8 cellular contexts compared by ENCODE assay signal in the genomic region with DNA sequence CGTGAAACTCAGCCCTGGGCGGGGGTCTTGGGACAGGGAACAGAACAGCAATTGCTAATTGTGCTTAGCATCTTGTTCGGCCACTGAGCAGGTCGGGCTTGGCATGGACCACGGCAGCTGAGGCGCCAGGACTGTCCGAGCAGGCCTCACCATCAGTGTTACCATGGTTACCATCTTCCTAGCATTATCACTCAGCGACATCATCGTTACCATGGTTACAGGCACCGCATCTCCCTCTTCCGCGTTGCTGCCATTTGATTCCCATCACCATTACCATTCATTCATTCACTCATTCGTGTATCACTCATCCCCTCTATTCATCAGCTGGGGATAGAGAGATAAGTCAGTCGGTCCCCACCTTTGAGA.
DNase-seq lines count a peak whose midpoint lies in the region; ATAC-seq and TF ChIP-seq lines count a peak whose summit lies in the region.

No MANE protein-coding gene starts in this region.

- H3K4me3 Mint-ChIP-seq in activated CD8-positive, alpha-beta memory T cell treated with anti-CD3 and anti-CD28 coated beads, Interleukin-2, amount 10 ng/mL, durations not matched to agents 7 days and 5 days: peak overlapping the region; percentile 78
- H3K4me3 Mint-ChIP-seq in glutamatergic neuron (ENCODE audit: unreplicated experiment): peak overlapping the region; percentile 26

- ATAC-seq in activated CD8-positive, alpha-beta memory T cell treated with anti-CD3 and anti-CD28 coated beads, Interleukin-2, amount 10 ng/mL, durations not matched to agents 7 days and 5 days: no peak
- ATAC-seq in SK-N-SH treated with all-trans-retinoic acid at 6 μM for 48 hours: peak; percentile 7; the same call in 1 of the 3 replicates

- peak overlapping the region; percentile 42 for H3K27ac Mint-ChIP-seq in activated CD8-positive, alpha-beta memory T cell treated with anti-CD3 and anti-CD28 coated beads, Interleukin-2, amount 10 ng/mL, durations not matched to agents 7 days and 5 days
- no peak overlapping the region for H3K27ac Mint-ChIP-seq in glutamatergic neuron (ENCODE audit: unreplicated experiment)

- H3K9me3 Mint-ChIP-seq in activated CD8-positive, alpha-beta memory T cell treated with anti-CD3 and anti-CD28 coated beads, Interleukin-2, amount 10 ng/mL, durations not matched to agents 7 days and 5 days (ENCODE audit: low read depth): no peaks in the 10 kb centered on the region
- peaks cover 2% of the 10 kb centered on the region for H3K9me3 Mint-ChIP-seq in glutamatergic neuron (ENCODE audit: unreplicated experiment)

- CTCF ChIA-PET in activated CD8-positive, alpha-beta memory T cell treated with anti-CD3 and anti-CD28 coated beads, Interleukin-2, amount 10 ng/mL, durations not matched to agents 7 days and 5 days (lab: Charles Lee): interaction anchor here (0.9 to 3.5 kb wide), 6 partner anchors 18 to 191 kb away, joined by 3 to 29 read pairs (median 4); partner anchors contain the start of gene RALGPS1

- H3K36me3 Mint-ChIP-seq in activated CD8-positive, alpha-beta memory T cell treated with anti-CD3 and anti-CD28 coated beads, Interleukin-2, amount 10 ng/mL, durations not matched to agents 7 days and 5 days: no peaks in the 10 kb centered on the region
- peaks cover 4% of the 10 kb centered on the region for H3K36me3 Mint-ChIP-seq in glutamatergic neuron (ENCODE audit: unreplicated experiment)

- no peak for TF ChIP-seq CTCF in glutamatergic neuron (IDR thresholded peaks at IDR 0.05; ENCODE audit: partially characterized antibody, unreplicated experiment)

- no peak for DNase-seq in activated CD8-positive, alpha-beta memory T cell treated with anti-CD3 and anti-CD28 coated beads, Interleukin-2, amount 10 ng/mL, durations not matched to agents 7 days and 5 days
- no peak for DNase-seq in activated CD8-positive, alpha-beta memory T cell treated with anti-CD3 and anti-CD28 coated beads, Interleukin-2, amount 50 U/mL, for 4 hours
- DNase-seq in glutamatergic neuron (peak; percentile 40), superior temporal gyrus (ENCODE audit: extremely low spot score) (peak; percentile 69), DMS79 (lab: John Stamatoyannopoulos, UW) (no peak), GM19240 (ENCODE audit: insufficient read length, low spot score) (no peak)
- DNase-seq in stimulated activated CD4-positive, alpha-beta T cell treated with anti-CD3 and anti-CD28 coated beads, Interleukin-2, amount 100 ng/mL, for 24 hours: no peak

- peaks cover 10% of the 10 kb centered on the region for H3K27me3 Mint-ChIP-seq in activated CD8-positive, alpha-beta memory T cell treated with anti-CD3 and anti-CD28 coated beads, Interleukin-2, amount 10 ng/mL, durations not matched to agents 7 days and 5 days
- peaks cover 22% of the 10 kb centered on the region for H3K27me3 Mint-ChIP-seq in glutamatergic neuron (ENCODE audit: unreplicated experiment)

- peaks cover 39% of the 10 kb centered on the region for H3K4me1 Mint-ChIP-seq in activated CD8-positive, alpha-beta memory T cell treated with anti-CD3 and anti-CD28 coated beads, Interleukin-2, amount 10 ng/mL, durations not matched to agents 7 days and 5 days
- peaks cover 8% of the 10 kb centered on the region for H3K4me1 Mint-ChIP-seq in glutamatergic neuron (ENCODE audit: low read depth, unreplicated experiment)

TF ChIP-seq in SK-N-SH treated with all-trans-retinoic acid at 6 μM for 48 hours, 23 proteins besides CTCF, POLR2A, EP300 and RAD21:
- TF ChIP-seq OSR1 (CRISPR knock-in tag; IDR thresholded peaks at IDR 0.05) (no peak), ZC3H10 (CRISPR knock-in tag; IDR thresholded peaks at IDR 0.05) (no peak), CSDC2 (CRISPR knock-in tag; IDR thresholded peaks at IDR 0.05) (no peak), ISL1 (CRISPR knock-in tag; IDR thresholded peaks at IDR 0.05) (no peak), ZFP3 (CRISPR knock-in tag; IDR thresholded peaks at IDR 0.05) (no peak), GLIS3 (CRISPR knock-in tag; IDR thresholded peaks at IDR 0.05) (no peak), ZNF8 (CRISPR knock-in tag; IDR thresholded peaks at IDR 0.05) (no peak), CREB5 (CRISPR knock-in tag; IDR thresholded peaks at IDR 0.05; ENCODE audit: low read depth) (no peak), BACH2 (CRISPR knock-in tag; IDR thresholded peaks at IDR 0.05; ENCODE audit: borderline replicate concordance) (no peak)
- TF ChIP-seq, protein P1, sequence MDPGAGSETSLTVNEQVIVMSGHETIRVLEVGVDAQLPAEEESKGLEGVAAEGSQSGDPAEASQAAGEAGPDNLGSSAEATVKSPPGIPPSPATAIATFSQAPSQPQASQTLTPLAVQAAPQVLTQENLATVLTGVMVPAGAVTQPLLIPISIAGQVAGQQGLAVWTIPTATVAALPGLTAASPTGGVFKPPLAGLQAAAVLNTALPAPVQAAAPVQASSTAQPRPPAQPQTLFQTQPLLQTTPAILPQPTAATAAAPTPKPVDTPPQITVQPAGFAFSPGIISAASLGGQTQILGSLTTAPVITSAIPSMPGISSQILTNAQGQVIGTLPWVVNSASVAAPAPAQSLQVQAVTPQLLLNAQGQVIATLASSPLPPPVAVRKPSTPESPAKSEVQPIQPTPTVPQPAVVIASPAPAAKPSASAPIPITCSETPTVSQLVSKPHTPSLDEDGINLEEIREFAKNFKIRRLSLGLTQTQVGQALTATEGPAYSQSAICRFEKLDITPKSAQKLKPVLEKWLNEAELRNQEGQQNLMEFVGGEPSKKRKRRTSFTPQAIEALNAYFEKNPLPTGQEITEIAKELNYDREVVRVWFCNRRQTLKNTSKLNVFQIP (CRISPR knock-in tag; IDR thresholded peaks at IDR 0.05; ENCODE audit: borderline replicate concordance, low read depth): no peak
- TF ChIP-seq, protein P2, sequence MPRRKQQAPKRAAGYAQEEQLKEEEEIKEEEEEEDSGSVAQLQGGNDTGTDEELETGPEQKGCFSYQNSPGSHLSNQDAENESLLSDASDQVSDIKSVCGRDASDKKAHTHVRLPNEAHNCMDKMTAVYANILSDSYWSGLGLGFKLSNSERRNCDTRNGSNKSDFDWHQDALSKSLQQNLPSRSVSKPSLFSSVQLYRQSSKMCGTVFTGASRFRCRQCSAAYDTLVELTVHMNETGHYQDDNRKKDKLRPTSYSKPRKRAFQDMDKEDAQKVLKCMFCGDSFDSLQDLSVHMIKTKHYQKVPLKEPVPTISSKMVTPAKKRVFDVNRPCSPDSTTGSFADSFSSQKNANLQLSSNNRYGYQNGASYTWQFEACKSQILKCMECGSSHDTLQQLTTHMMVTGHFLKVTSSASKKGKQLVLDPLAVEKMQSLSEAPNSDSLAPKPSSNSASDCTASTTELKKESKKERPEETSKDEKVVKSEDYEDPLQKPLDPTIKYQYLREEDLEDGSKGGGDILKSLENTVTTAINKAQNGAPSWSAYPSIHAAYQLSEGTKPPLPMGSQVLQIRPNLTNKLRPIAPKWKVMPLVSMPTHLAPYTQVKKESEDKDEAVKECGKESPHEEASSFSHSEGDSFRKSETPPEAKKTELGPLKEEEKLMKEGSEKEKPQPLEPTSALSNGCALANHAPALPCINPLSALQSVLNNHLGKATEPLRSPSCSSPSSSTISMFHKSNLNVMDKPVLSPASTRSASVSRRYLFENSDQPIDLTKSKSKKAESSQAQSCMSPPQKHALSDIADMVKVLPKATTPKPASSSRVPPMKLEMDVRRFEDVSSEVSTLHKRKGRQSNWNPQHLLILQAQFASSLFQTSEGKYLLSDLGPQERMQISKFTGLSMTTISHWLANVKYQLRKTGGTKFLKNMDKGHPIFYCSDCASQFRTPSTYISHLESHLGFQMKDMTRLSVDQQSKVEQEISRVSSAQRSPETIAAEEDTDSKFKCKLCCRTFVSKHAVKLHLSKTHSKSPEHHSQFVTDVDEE (CRISPR knock-in tag; IDR thresholded peaks at IDR 0.05): no peak
TF ChIP-seq in SK-N-SH treated with all-trans-retinoic acid at 6 μM for 48 hours: peak in this region for 0.

Comparison
In these comparisons a context has a peak if more than half of its experiments do, and no peak if none do; other contexts are left out.
1. DNase-seq: peak in glutamatergic neuron (single experiment) and superior temporal gyrus (single experiment); none in activated CD8-positive, alpha-beta memory T cell treated with anti-CD3 and anti-CD28 coated beads, Interleukin-2, amount 10 ng/mL, durations not matched to agents 7 days and 5 days (single experiment), activated CD8-positive, alpha-beta memory T cell treated with anti-CD3 and anti-CD28 coated beads, Interleukin-2, amount 50 U/mL, for 4 hours (single experiment), DMS79 (single experiment), GM19240 (single experiment) and stimulated activated CD4-positive, alpha-beta T cell treated with anti-CD3 and anti-CD28 coated beads, Interleukin-2, amount 100 ng/mL, for 24 hours (0 of 2).